8 cellular contexts compared by ENCODE assay signal in the genomic region with DNA sequence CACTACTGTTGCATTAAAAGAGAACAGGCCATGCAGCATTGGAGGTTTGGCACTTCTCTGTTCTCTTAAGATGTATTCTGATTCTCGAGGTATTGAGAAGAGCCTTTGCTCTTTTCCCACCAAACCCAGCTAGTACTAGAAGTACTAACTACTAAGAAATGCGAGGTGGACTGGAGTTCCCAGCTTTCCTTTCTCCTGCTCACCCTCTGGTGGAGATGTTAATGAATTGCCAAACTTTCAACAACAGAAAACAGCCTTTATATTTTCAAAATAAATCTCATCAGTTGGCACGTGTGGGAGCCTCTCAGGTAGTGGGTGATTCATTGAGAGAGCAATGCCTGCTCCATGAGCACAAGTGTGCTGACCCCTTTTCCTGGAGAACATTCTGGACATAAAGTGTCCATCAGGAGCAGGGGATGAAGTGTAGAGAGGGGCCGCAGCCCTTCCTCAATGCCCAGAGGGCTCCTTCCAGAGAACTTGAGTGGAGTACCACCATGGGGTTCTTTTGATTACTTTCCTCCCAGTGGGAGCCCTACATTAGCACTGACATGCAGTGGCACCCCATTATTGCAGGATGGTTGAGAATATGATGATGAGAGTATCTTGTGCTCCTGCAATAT. TPM values are rescaled to one million over a fixed set of nuclear protein-coding genes. Genes with fewer than 3 reads are reported as not detected.
DNase-seq lines count a peak whose midpoint lies in the region; ATAC-seq, FAIRE-seq and TF ChIP-seq lines count a peak whose summit lies in the region.

No MANE protein-coding gene starts in this region.

- ATAC-seq in naive thymus-derived CD4-positive, alpha-beta T cell, result no peak

- H4K20me1 ChIP-seq in KMS-11 (ENCODE audit: insufficient read depth), result no peaks in the 10 kb centered on the region
- H4K20me1 ChIP-seq in Karpas-422 (ENCODE audit: insufficient read depth, low read depth, low read length), result no peaks in the 10 kb centered on the region

- no peak overlapping the region for H3K27ac Mint-ChIP-seq in naive thymus-derived CD4-positive, alpha-beta T cell

- no peak overlapping the region for H3K4me2 ChIP-seq in KMS-11
- no peak overlapping the region for H3K4me2 ChIP-seq in Karpas-422 (ENCODE audit: low read depth, low read length, poor library complexity, severe bottlenecking)

- no peaks in the 10 kb centered on the region for H3K36me3 ChIP-seq in KMS-11 (ENCODE audit: insufficient read depth)
- H3K36me3 ChIP-seq in Karpas-422 (ENCODE audit: insufficient read depth, low read length), result no peaks in the 10 kb centered on the region
- H3K36me3 ChIP-seq in naive thymus-derived CD4-positive, alpha-beta T cell (ENCODE audit: control insufficient read depth in 2 of 3, insufficient read depth in 3 of 3, low read length in 3 of 3), result no peaks in the 10 kb centered on the region
- no peaks in the 10 kb centered on the region for H3K36me3 ChIP-seq in left ventricle myocardium inferior

- POLR2A ChIA-PET in naive thymus-derived CD4-positive, alpha-beta T cell (lab: Charles Lee), result no interaction called here

- H3K79me2 ChIP-seq in KMS-11 (ENCODE audit: insufficient read depth, low read depth) (no peaks in the 10 kb centered on the region), Karpas-422 (ENCODE audit: low read length) (no peaks in the 10 kb centered on the region)

- DNase-seq in D721Med (ENCODE audit: insufficient read length, low spot score) (no peak), amniotic epithelial cell (ENCODE audit: low read depth) (peak; percentile 36), lung microvascular endothelial cell (ENCODE audit: low read depth in 2 of 2) (peak; percentile 32 to 37), Karpas-422 (no peak), left ventricle myocardium inferior (no peak), GOT3 (lab: John Stamatoyannopoulos, UW) (no peak)
- no peak for DNase-seq in naive thymus-derived CD4-positive, alpha-beta T cell

- H3K4me3 ChIP-seq in KMS-11 (IDR thresholded peaks at IDR 0.05; ENCODE audit: insufficient read depth, low read depth, low read length) (no peak overlapping the region), Karpas-422 (ENCODE audit: low read length) (no peak overlapping the region), left ventricle myocardium inferior (no peak overlapping the region)
- H3K4me3 ChIP-seq in naive thymus-derived CD4-positive, alpha-beta T cell (ENCODE audit: low read length), result no peak overlapping the region

- H3K27me3 Mint-ChIP-seq in naive thymus-derived CD4-positive, alpha-beta T cell, result peaks cover 68 to 87% (median 77%) of the 10 kb centered on the region in 5 donors

- H3K27ac ChIP-seq in KMS-11 (no peak overlapping the region), Karpas-422 (ENCODE audit: low read length) (no peak overlapping the region), left ventricle myocardium inferior (replicated peaks) (no peak overlapping the region)
- no peak overlapping the region for H3K27ac ChIP-seq in naive thymus-derived CD4-positive, alpha-beta T cell (ENCODE audit: low read depth, low read length)

- H3K36me3 Mint-ChIP-seq in naive thymus-derived CD4-positive, alpha-beta T cell, result no peaks in the 10 kb centered on the region

- peaks cover 0 to 2% (median 0%) of the 10 kb centered on the region in 11 donors for H3K9me3 Mint-ChIP-seq in naive thymus-derived CD4-positive, alpha-beta T cell

- H3K9me3 ChIP-seq in Karpas-422 (ENCODE audit: low read length) (no peaks in the 10 kb centered on the region), left ventricle myocardium inferior (replicated peaks) (no peaks in the 10 kb centered on the region)
- no peaks in the 10 kb centered on the region for H3K9me3 ChIP-seq in naive thymus-derived CD4-positive, alpha-beta T cell (ENCODE audit: control insufficient read depth in 2 of 3, low read length in 3 of 3)

- no peak overlapping the region for H2AFZ ChIP-seq in KMS-11 (ENCODE audit: low read depth)
- H2AFZ ChIP-seq in Karpas-422 (ENCODE audit: low read length), result no peak overlapping the region

- H3K27me3 ChIP-seq in KMS-11 (ENCODE audit: insufficient read depth, low read depth) (no peaks in the 10 kb centered on the region), Karpas-422 (ENCODE audit: low read length) (no peaks in the 10 kb centered on the region), left ventricle myocardium inferior (ENCODE audit: low read depth) (peaks cover 100% of the 10 kb centered on the region)
- peaks cover 8 to 11% of the 10 kb centered on the region in 2 donors for H3K27me3 ChIP-seq in naive thymus-derived CD4-positive, alpha-beta T cell (ENCODE audit: control insufficient read depth in 2 of 2, insufficient read depth in 2 of 2, low read length in 2 of 2)

- H3K9ac ChIP-seq in KMS-11 (no peak overlapping the region), Karpas-422 (ENCODE audit: low read length) (no peak overlapping the region)

- FAIRE-seq in D721Med (lab: Jason Lieb, UNC), result no peak

- CTCF ChIA-PET in naive thymus-derived CD4-positive, alpha-beta T cell (lab: Charles Lee), result interaction anchor here (1.7 kb wide), 1 partner anchor 11 kb away, joined by 3 read pairs; no protein-coding TSS in a partner anchor

- H3K4me1 ChIP-seq in KMS-11 (ENCODE audit: low read depth, poor library complexity, severe bottlenecking) (peaks cover 18% of the 10 kb centered on the region), Karpas-422 (ENCODE audit: low read length) (no peaks in the 10 kb centered on the region), left ventricle myocardium inferior (peaks cover 14% of the 10 kb centered on the region)
- H3K4me1 ChIP-seq in naive thymus-derived CD4-positive, alpha-beta T cell (ENCODE audit: control insufficient read depth in 2 of 2, insufficient read depth in 2 of 2, low read length in 2 of 2), result no peaks in the 10 kb centered on the region

- peaks cover 0 to 14% (median 6%) of the 10 kb centered on the region in 7 donors for H3K4me1 Mint-ChIP-seq in naive thymus-derived CD4-positive, alpha-beta T cell

- H3K4me3 Mint-ChIP-seq in naive thymus-derived CD4-positive, alpha-beta T cell, result no peak overlapping the region

- intact Hi-C loops in naive thymus-derived CD4-positive, alpha-beta T cell (cut with micrococcal nuclease), result loop anchor here in 1 of 2 donors (5.0 kb wide), 1 partner anchor 79 kb away; no protein-coding TSS in a partner anchor
- intact Hi-C loops in left ventricle myocardium inferior (cut with micrococcal nuclease), result no loop called here

- H3K9me2 ChIP-seq in Karpas-422 (replicated peaks; ENCODE audit: insufficient read depth, low read length), result no peaks in the 10 kb centered on the region

- TF ChIP-seq CTCF in D721Med (IDR thresholded peaks at IDR 0.05; ENCODE audit: insufficient read depth, missing control alignments) (peak; percentile 20), KMS-11 (conservative IDR thresholded peaks at IDR 0.05; ENCODE audit: low read depth, low read length) (peak; percentile 54), left ventricle myocardium inferior (IDR thresholded peaks at IDR 0.05; ENCODE audit: borderline replicate concordance) (no peak)

RNA-seq across cellular contexts. Expression of gene TMEM174, which starts 45.7 kb away (rescaled TPM):
- total RNA-seq in lung microvascular endothelial cell (not detected in 2 replicates), left ventricle myocardium inferior (not detected)
- not detected in 2 replicates for total RNA-seq in Karpas-422 (2014; rRNA removed; shearing (Covaris generic); ENCODE audit: low replicate concordance)
- not detected for total RNA-seq in naive thymus-derived CD4-positive, alpha-beta T cell
- not detected for polyA plus RNA-seq in naive thymus-derived CD4-positive, alpha-beta T cell

Comparison
In these comparisons a context has a peak if more than half of its experiments do, and no peak if none do; other contexts are left out.
1. DNase-seq: peak in amniotic epithelial cell (single experiment) and lung microvascular endothelial cell (2 of 2); none in D721Med (single experiment), Karpas-422 (single experiment), naive thymus-derived CD4-positive, alpha-beta T cell (0 of 9), left ventricle myocardium inferior (single experiment) and GOT3 (single experiment).